1 cellular context compared by ENCODE assay signal in the genomic region with DNA sequence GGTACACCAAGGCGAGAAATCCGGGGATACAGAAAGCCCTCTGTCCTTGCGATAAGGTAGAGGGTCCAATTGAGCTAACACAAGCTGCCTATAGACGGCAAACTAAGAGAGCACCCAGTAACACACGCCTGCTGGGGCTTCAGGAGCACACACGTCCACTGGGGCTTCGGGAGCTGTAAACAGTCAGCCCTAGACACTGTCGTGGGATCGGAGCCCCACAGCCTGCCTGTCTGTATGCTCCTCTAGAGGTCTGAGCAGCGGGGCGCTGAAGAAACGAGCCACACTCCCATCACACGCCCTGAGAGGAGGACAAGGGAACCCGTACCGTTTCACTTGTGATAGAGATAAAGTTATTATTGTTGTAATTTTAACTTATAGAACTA.
TF ChIP-seq lines count a peak whose summit lies in the region.

No MANE protein-coding gene starts in this region.

TF ChIP-seq in IMR-90, 13 proteins besides CTCF, POLR2A, EP300 and RAD21 (continued from another document):
- no peak for TF ChIP-seq BHLHE40 (IDR thresholded peaks at IDR 0.05; ENCODE audit: low read depth, low read length)
- TF ChIP-seq RCOR1 (IDR thresholded peaks at IDR 0.05; ENCODE audit: insufficient replicate concordance, low read length) = no peak
- TF ChIP-seq RFX5 (IDR thresholded peaks at IDR 0.05; ENCODE audit: low read depth, low read length) = no peak
- TF ChIP-seq, protein P1, sequence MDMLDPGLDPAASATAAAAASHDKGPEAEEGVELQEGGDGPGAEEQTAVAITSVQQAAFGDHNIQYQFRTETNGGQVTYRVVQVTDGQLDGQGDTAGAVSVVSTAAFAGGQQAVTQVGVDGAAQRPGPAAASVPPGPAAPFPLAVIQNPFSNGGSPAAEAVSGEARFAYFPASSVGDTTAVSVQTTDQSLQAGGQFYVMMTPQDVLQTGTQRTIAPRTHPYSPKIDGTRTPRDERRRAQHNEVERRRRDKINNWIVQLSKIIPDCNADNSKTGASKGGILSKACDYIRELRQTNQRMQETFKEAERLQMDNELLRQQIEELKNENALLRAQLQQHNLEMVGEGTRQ (IDR thresholded peaks at IDR 0.05; ENCODE audit: low read depth, low read length) = no peak
- TF ChIP-seq MAZ (IDR thresholded peaks at IDR 0.05; ENCODE audit: borderline replicate concordance, low read depth, low read length) = no peak
- TF ChIP-seq MAFK (IDR thresholded peaks at IDR 0.05; ENCODE audit: low read depth, low read length) = no peak
